ENCODE assay signal across 8 cellular contexts in genomic region chr17:66673668-66674276, GRCh38.
A peak's percentile ranks its signal among the peaks of the same experiment; 100 is the strongest.
DNase-seq lines count a peak whose midpoint lies in the region; ATAC-seq and TF ChIP-seq lines count a peak whose summit lies in the region.

No MANE protein-coding gene starts in this region.

- no peaks in the 10 kb centered on the region for H3K4me1 ChIP-seq in thoracic aorta (ENCODE audit: control insufficient read depth in 1 of 2, low read depth in 2 of 2)

- no peaks in the 10 kb centered on the region for H3K27me3 ChIP-seq in thoracic aorta (replicated peaks; ENCODE audit: insufficient read depth)

- H3K4me3 ChIP-seq in epithelial cell of proximal tubule (ENCODE audit: low read depth, low read length) (no peak overlapping the region), thoracic aorta (no peak overlapping the region)

- TF ChIP-seq CTCF in epithelial cell of proximal tubule (conservative IDR thresholded peaks at IDR 0.05; ENCODE audit: low read depth, low read length) (peak; percentile 85), thoracic aorta (IDR thresholded peaks at IDR 0.05) (peak; percentile 77)

- peak; percentile 15 for DNase-seq in activated CD4-positive, CD25-positive, alpha-beta regulatory T cell treated with anti-CD3 and anti-CD28 coated beads, Interleukin-2, amount 50 U/mL, for 16 hours (ENCODE audit: low read depth, low spot score)
- no peak for DNase-seq in activated CD4-positive, CD25-positive, alpha-beta regulatory T cell (lab: John Stamatoyannopoulos, UW)
- DNase-seq in NCI-H510A (lab: John Stamatoyannopoulos, UW), result peak; percentile 17
- peak; percentile 44 for DNase-seq in activated T-cell treated with anti-CD3 and anti-CD28 coated beads for 4 hours
- no peak for DNase-seq in epithelial cell of proximal tubule (ENCODE audit: low read depth)
- DNase-seq in mucosa of gallbladder (ENCODE audit: low spot score), result peak; percentile 59
- no peak for DNase-seq in thoracic aorta (ENCODE audit: low spot score)

- ATAC-seq in thoracic aorta (ENCODE audit: insufficient number of reproducible peaks, low FRiP score, low read depth) (no peak), HG03520 (IDR thresholded peaks at IDR 0.05; ENCODE audit: unreplicated experiment) (no peak)

- H3K9me3 ChIP-seq in thoracic aorta, result no peaks in the 10 kb centered on the region

- no peaks in the 10 kb centered on the region for H3K36me3 ChIP-seq in thoracic aorta

- H3K27ac ChIP-seq in thoracic aorta, result no peak overlapping the region

Comparison
In these comparisons a context has a peak if more than half of its experiments do, and no peak if none do; other contexts are left out.
1. DNase-seq: peak in activated CD4-positive, CD25-positive, alpha-beta regulatory T cell treated with anti-CD3 and anti-CD28 coated beads, Interleukin-2, amount 50 U/mL, for 16 hours (single experiment), NCI-H510A (single experiment), activated T-cell treated with anti-CD3 and anti-CD28 coated beads for 4 hours (single experiment) and mucosa of gallbladder (single experiment); none in activated CD4-positive, CD25-positive, alpha-beta regulatory T cell (0 of 4), epithelial cell of proximal tubule (single experiment) and thoracic aorta (single experiment).